Comparison of ENCODE assay signal across 13 cellular contexts in genomic region chr5:76849767-76850291, GRCh38. TPM values are rescaled to one million over a fixed set of nuclear protein-coding genes. Genes with fewer than 3 reads are reported as not detected.
A peak's percentile ranks its signal among the peaks of the same experiment; 100 is the strongest.
DNase-seq lines count a peak whose midpoint lies in the region; ATAC-seq, FAIRE-seq and TF ChIP-seq lines count a peak whose summit lies in the region.
"Had no signal": no experiment of that assay in that cellular context is flagged by ENCODE, and none has a peak within 500 bp of the region (broad histone marks: within the 10 kb centered on the region; RNA-seq: fewer than 3 reads in every experiment).

TSS of gene S100Z (plus strand) at chr5:76850014. CDS start at chr5:76875360, 25,346 bp downstream.

- H2BK12ac ChIP-seq in H1 (ENCODE audit: low read depth, low read length): 0 out of 2 replicates have a peak within 1 kb of the TSS, but pooled peaks have one; percentile 50

- no peak for FAIRE-seq in H1 (lab: Jason Lieb, UNC)
- FAIRE-seq: G401.6 had no signal

- H2AK5ac ChIP-seq in H1 (ENCODE audit: low read depth, low read length): no peak within 1 kb of the TSS

- no peak within 1 kb of the TSS for H3K9ac ChIP-seq in Karpas-422 (ENCODE audit: low read length)
- H3K9ac ChIP-seq in H1 (replicated peaks in 1 of 4; ENCODE audit: extremely low read depth in 1 of 4, low read depth in 3 of 4, low read length in 3 of 4): no peak within 1 kb of the TSS; a peak in 1 of 7 replicates

- POLR2A ChIA-PET in H1 (lab: Charles Lee; ENCODE audit: partially characterized antibody): interaction anchor here (0.8 to 1.1 kb wide), 2 partner anchors 28 to 31 kb away, joined by 3 read pairs; partner anchors contain the start of gene F2RL1

- no peak for ATAC-seq in GM19324 (IDR thresholded peaks at IDR 0.05; ENCODE audit: low FRiP score, unreplicated experiment)
- ATAC-seq in GM21360 (IDR thresholded peaks at IDR 0.05; ENCODE audit: unreplicated experiment): no peak
- no peak for ATAC-seq in HG03039 (IDR thresholded peaks at IDR 0.05; ENCODE audit: unreplicated experiment)
- ATAC-seq: psoas muscle had no signal

- H2BK120ac ChIP-seq in H1 (replicated peaks; ENCODE audit: low read depth, low read length): peak within 1 kb of the TSS; percentile 83

- TF ChIP-seq EP300 in H1 (IDR thresholded peaks at IDR 0.05; ENCODE audit: borderline replicate concordance in 1 of 2, low read depth in 2 of 2, low read length in 2 of 2): no peak

- H3K4ac ChIP-seq in H1 (replicated peaks; ENCODE audit: insufficient read length, low read depth, low read length): peak within 1 kb of the TSS; percentile 94

- TF ChIP-seq POLR2A in H1 (IDR thresholded peaks at IDR 0.05; ENCODE audit: control extremely low read depth in 1 of 2, low read depth in 2 of 2, low read length in 2 of 2): no peak

- H3K27ac ChIP-seq in Karpas-422 (ENCODE audit: low read length) (no peak within 1 kb of the TSS), H1 (ENCODE audit: low read depth, low read length) (no peak within 1 kb of the TSS)
- H3K27ac ChIP-seq: psoas muscle had no signal

- H2BK5ac ChIP-seq in H1 (ENCODE audit: low read depth, low read length): peak within 1 kb of the TSS; percentile 56; the same call in 1 of the 2 replicates

- H4K20me1 ChIP-seq in Karpas-422 (ENCODE audit: insufficient read depth, low read depth, low read length) (no peaks in the 10 kb centered on the region), H1 (replicated peaks in 1 of 2; ENCODE audit: control insufficient read depth in 1 of 2, insufficient read depth in 2 of 2, low read length in 2 of 2) (no peaks in the 10 kb centered on the region)

- CTCF ChIA-PET in H1 (lab: Charles Lee; ENCODE audit: partially characterized antibody): interaction anchor here (1.1 to 1.9 kb wide), 3 partner anchors 19 to 247 kb away, joined by 3 to 7 read pairs (median 3); no protein-coding TSS in a partner anchor

- H3K23me2 ChIP-seq in H1 (ENCODE audit: low read depth, low read length): no peaks in the 10 kb centered on the region

- TF ChIP-seq RAD21 in H1 (IDR thresholded peaks at IDR 0.05 in 1 of 2, conservative IDR thresholded peaks at IDR 0.05 in 1 of 2; ENCODE audit: low read depth in 2 of 2, low read length in 2 of 2): no peak

- no peak within 1 kb of the TSS for H4K8ac ChIP-seq in H1 (ENCODE audit: extremely low read depth, insufficient read depth, low read length)

- H4K91ac ChIP-seq in H1 (replicated peaks; ENCODE audit: insufficient read length, low read length): peak within 1 kb of the TSS; percentile 80

- TF ChIP-seq CTCF in H1 (IDR thresholded peaks at IDR 0.05; ENCODE audit: control extremely low read depth in 1 of 3, insufficient read depth in 1 of 3, low read depth in 1 of 3, low read length in 3 of 3): no peak

- H3K27me3 ChIP-seq in Karpas-422 (ENCODE audit: low read length) (no peaks in the 10 kb centered on the region), H1 (replicated peaks in 1 of 4; ENCODE audit: control insufficient read depth in 3 of 4, extremely low read depth in 1 of 4, insufficient read depth in 3 of 4, low read length in 3 of 4) (no peaks in the 10 kb centered on the region)
- H3K27me3 ChIP-seq: Peyer's patch had no signal

- no peak within 1 kb of the TSS; the same call in 1 of the 2 replicates for H2BK15ac ChIP-seq in H1 (ENCODE audit: low read length)

- H3K4me3 ChIP-seq in Karpas-422 (ENCODE audit: low read length) (no peak within 1 kb of the TSS), H1 (ENCODE audit: extremely low read depth in 1 of 4, insufficient read depth in 2 of 4, low read depth in 3 of 4, low read length in 4 of 4) (no peak within 1 kb of the TSS)
- H3K4me3 ChIP-seq: Peyer's patch, psoas muscle had no signal

- no peak within 1 kb of the TSS for H3K4me2 ChIP-seq in Karpas-422 (ENCODE audit: low read depth, low read length, poor library complexity, severe bottlenecking)
- no peak within 1 kb of the TSS for H3K4me2 ChIP-seq in H1 (ENCODE audit: insufficient read depth in 1 of 2, low read depth in 2 of 2, low read length in 2 of 2)

- DNase-seq in Karpas-422: no peak
- peak; percentile 60 for DNase-seq in activated CD4-positive, alpha-beta T cell treated with anti-CD3 and anti-CD28 coated beads for 48 hours
- DNase-seq in H1 (ENCODE audit: low read depth in 1 of 2, low spot score in 2 of 2): no peak
- peak; percentile 15 to 23 for DNase-seq in stimulated activated CD4-positive, alpha-beta T cell treated with anti-CD3 and anti-CD28 coated beads, Interleukin-4, amount 100 ng/mL, for 4 hours
- DNase-seq in HT-29 (ENCODE audit: low spot score): no peak
- DNase-seq: hypothalamus, psoas muscle had no signal

- H2BK20ac ChIP-seq in H1 (ENCODE audit: low read length): no peak within 1 kb of the TSS

- peaks cover 3% of the 10 kb centered on the region; the same call in 1 of the 2 replicates for H3K4me1 ChIP-seq in Karpas-422 (ENCODE audit: low read length)
- 0 out of 7 replicates have a peak, but pooled peaks cover 0 to 2% (median 0%) of the 10 kb centered on the region in 4 experiments for H3K4me1 ChIP-seq in H1 (replicated peaks in 1 of 4; ENCODE audit: control insufficient read depth in 3 of 4, insufficient read depth in 4 of 4, low read length in 3 of 4)
- H3K4me1 ChIP-seq: psoas muscle had no signal

- H3K9me2 ChIP-seq in Karpas-422 (replicated peaks; ENCODE audit: insufficient read depth, low read length): no peaks in the 10 kb centered on the region

- H3K18ac ChIP-seq in H1 (ENCODE audit: extremely low read depth, low read length): no peak within 1 kb of the TSS

- H3K23ac ChIP-seq in H1 (ENCODE audit: insufficient read length): no peak within 1 kb of the TSS

- H3K36me3 ChIP-seq in Karpas-422 (ENCODE audit: insufficient read depth, low read length) (no peaks in the 10 kb centered on the region), H1 (ENCODE audit: control insufficient read depth in 2 of 4, insufficient read depth in 4 of 4, low read length in 3 of 4) (no peaks in the 10 kb centered on the region; a peak in 1 of 8 replicates)
- H3K36me3 ChIP-seq: Peyer's patch had no signal

- H3K14ac ChIP-seq in H1 (ENCODE audit: insufficient read length): peak within 1 kb of the TSS; percentile 27

- no peak within 1 kb of the TSS for H2AFZ ChIP-seq in Karpas-422 (ENCODE audit: low read length)
- no peak within 1 kb of the TSS for H2AFZ ChIP-seq in H1 (ENCODE audit: low read length)

- H3K9me3 ChIP-seq in Karpas-422 (ENCODE audit: low read length) (no peaks in the 10 kb centered on the region), H1 (ENCODE audit: insufficient read depth in 2 of 2, low read depth in 1 of 2, low read length in 1 of 2) (peaks cover 5 to 9% of the 10 kb centered on the region in 2 experiments)
- H3K9me3 ChIP-seq: Peyer's patch, psoas muscle had no signal

- no peak within 1 kb of the TSS for H3K56ac ChIP-seq in H1 (replicated peaks; ENCODE audit: insufficient read length, low read depth, low read length)

- H3K79me2 ChIP-seq in Karpas-422 (ENCODE audit: low read length): no peaks in the 10 kb centered on the region
- no peaks in the 10 kb centered on the region for H3K79me2 ChIP-seq in H1 (ENCODE audit: control insufficient read depth in 1 of 2, insufficient read depth in 2 of 2, low read length in 2 of 2)

- H4K5ac ChIP-seq in H1 (ENCODE audit: insufficient read length, low read depth, low read length): no peak within 1 kb of the TSS

- no peaks in the 10 kb centered on the region for H3K79me1 ChIP-seq in H1 (ENCODE audit: low read depth, low read length)

- 82% methylated on average over 11 of the region's 11 CpGs; no CpG with 5 or more reads in 1 of the 2 experiments for WGBS in H1 (ENCODE audit: extremely low coverage in 1 of 2, insufficient coverage in 1 of 2, insufficient read length in 1 of 2, insufficient replicate concordance in 2 of 2, low coverage in 1 of 2, low lambda C conversion rate in 2 of 2, missing lambda C conversion rate in 1 of 2), 2 experiments

TF ChIP-seq in H1, 55 proteins besides CTCF, POLR2A, EP300 and RAD21 (continues in another document):
- no peak for TF ChIP-seq JUND (IDR thresholded peaks at IDR 0.05; ENCODE audit: low read length)
- TF ChIP-seq HDAC6 (IDR thresholded peaks at IDR 0.05; ENCODE audit: low read depth, low read length): no peak
- TF ChIP-seq SIRT6 (IDR thresholded peaks at IDR 0.05; ENCODE audit: low read length): no peak
- TF ChIP-seq TAF1 (IDR thresholded peaks at IDR 0.05; ENCODE audit: low read depth, low read length): no peak
- TF ChIP-seq, protein P1, sequence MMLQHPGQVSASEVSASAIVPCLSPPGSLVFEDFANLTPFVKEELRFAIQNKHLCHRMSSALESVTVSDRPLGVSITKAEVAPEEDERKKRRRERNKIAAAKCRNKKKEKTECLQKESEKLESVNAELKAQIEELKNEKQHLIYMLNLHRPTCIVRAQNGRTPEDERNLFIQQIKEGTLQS (IDR thresholded peaks at IDR 0.05; ENCODE audit: insufficient read depth, low read depth, low read length): no peak
- no peak for TF ChIP-seq E2F6 (IDR thresholded peaks at IDR 0.05)
- no peak for TF ChIP-seq CEBPB (IDR thresholded peaks at IDR 0.05; ENCODE audit: low read depth, low read length)
- no peak for TF ChIP-seq BRCA1 (IDR thresholded peaks at IDR 0.05; ENCODE audit: low read depth, low read length)
- no peak for TF ChIP-seq HDAC2 (IDR thresholded peaks at IDR 0.05; ENCODE audit: borderline replicate concordance in 1 of 2, low read depth in 2 of 2, low read length in 2 of 2)
- no peak for TF ChIP-seq SIN3A (conservative IDR thresholded peaks at IDR 0.05 in 1 of 2, IDR thresholded peaks at IDR 0.05 in 1 of 2; ENCODE audit: low read depth in 1 of 2, low read length in 2 of 2)
- TF ChIP-seq GTF2F1 (IDR thresholded peaks at IDR 0.05; ENCODE audit: borderline replicate concordance, low read depth, low read length): no peak
- no peak for TF ChIP-seq YY1 (IDR thresholded peaks at IDR 0.05; ENCODE audit: low read depth, low read length)

RNA-seq across cellular contexts. Expression of gene S100Z, which starts in this region (rescaled TPM):
- total RNA-seq in Karpas-422 (2014; rRNA removed; shearing (Covaris generic); ENCODE audit: low replicate concordance): 20.4 and 22.4 TPM in 2 replicates
- 0.30 TPM in 1 of 2 replicates, not detected in the other for total RNA-seq in H1 (2021; fragmentation: NEBNext Ultra II Directional; extraction: Animal tissue kit (Norgen Biotek cat#: 25700))
- polyA plus RNA-seq in H1 (2011; rRNA removed): not detected in 2 replicates
- 0.17 TPM for polyA plus RNA-seq in H1 (2011; cell fraction: cytosol; rRNA removed)
- polyA plus RNA-seq in H1 (2011; cell fraction: nucleus; rRNA removed): not detected
- not detected in 4 replicates for polyA plus RNA-seq in H1 (2012, experiment 1 of 2)
- polyA plus RNA-seq in H1 (2012, experiment 2 of 2): 0.12 TPM
- 0.36 TPM for polyA plus RNA-seq in H1 (2013, experiment 1 of 2)
- 0.31 TPM for polyA plus RNA-seq in H1 (2013, experiment 2 of 2)
- not detected in 2 replicates for polyA minus RNA-seq in H1 (2011; rRNA and poly(A)+ RNA removed)
- not detected for polyA minus RNA-seq in H1 (2011; cell fraction: cytosol; rRNA and poly(A)+ RNA removed)
- polyA minus RNA-seq in H1 (2011; cell fraction: nucleus; rRNA and poly(A)+ RNA removed): not detected
- not detected in 2 replicates for total RNA-seq in HT-29 (2014; rRNA removed; shearing (Covaris generic))
- total RNA-seq: psoas muscle had no signal
- polyA plus RNA-seq: urinary bladder had no signal

Comparison
In these comparisons a context has a peak if more than half of its experiments do, and no peak if none do; other contexts are left out.
1. RNA of gene S100Z (total RNA-seq): 20.4 to 22.4 TPM in Karpas-422; 0.30 TPM in H1 and not detected in HT-29; every median in the first group is over 10 times any median in the second.
2. DNase-seq: peak in activated CD4-positive, alpha-beta T cell treated with anti-CD3 and anti-CD28 coated beads for 48 hours (single experiment) and stimulated activated CD4-positive, alpha-beta T cell treated with anti-CD3 and anti-CD28 coated beads, Interleukin-4, amount 100 ng/mL, for 4 hours (2 of 2); none in Karpas-422 (single experiment), H1 (0 of 2) and HT-29 (single experiment).